ENCODE assay signal across 1 cellular context in genomic region chr11:128926437-128927107, GRCh38.
TF ChIP-seq lines count a peak whose summit lies in the region.

No MANE protein-coding gene starts in this region.

TF ChIP-seq in IMR-90, 13 proteins besides CTCF, POLR2A, EP300 and RAD21:
- no peak for TF ChIP-seq MAZ (IDR thresholded peaks at IDR 0.05; ENCODE audit: borderline replicate concordance, low read depth, low read length)
- TF ChIP-seq CEBPB (IDR thresholded peaks at IDR 0.05; ENCODE audit: low read depth, low read length), result no peak
- TF ChIP-seq USF2 (IDR thresholded peaks at IDR 0.05; ENCODE audit: low read depth, low read length), result no peak
- no peak for TF ChIP-seq MAFK (IDR thresholded peaks at IDR 0.05; ENCODE audit: low read depth, low read length)
- TF ChIP-seq BHLHE40 (IDR thresholded peaks at IDR 0.05; ENCODE audit: low read depth, low read length), result no peak
- no peak for TF ChIP-seq NFE2L2 (IDR thresholded peaks at IDR 0.05; ENCODE audit: low read depth, low read length)
- no peak for TF ChIP-seq CHD1 (IDR thresholded peaks at IDR 0.05; ENCODE audit: low read depth, low read length)
- TF ChIP-seq ELK1 (IDR thresholded peaks at IDR 0.05; ENCODE audit: borderline replicate concordance, low read depth, low read length), result no peak
- TF ChIP-seq RFX5 (IDR thresholded peaks at IDR 0.05; ENCODE audit: low read depth, low read length), result no peak
- no peak for TF ChIP-seq FOS (IDR thresholded peaks at IDR 0.05; ENCODE audit: low read depth, low read length)
- TF ChIP-seq SMC3 (IDR thresholded peaks at IDR 0.05; ENCODE audit: low read depth, low read length), result no peak
- TF ChIP-seq RCOR1 (IDR thresholded peaks at IDR 0.05; ENCODE audit: insufficient replicate concordance, low read length), result no peak
- TF ChIP-seq MXI1 (IDR thresholded peaks at IDR 0.05; ENCODE audit: borderline replicate concordance, low read depth, low read length), result no peak
